In genomic region chr2:100052645-100053044, GRCh38 we compare ENCODE assay signal across 26 cellular contexts.
A peak's percentile ranks its signal among the peaks of the same experiment; 100 is the strongest.
DNase-seq lines count a peak whose midpoint lies in the region; ATAC-seq, FAIRE-seq and TF ChIP-seq lines count a peak whose summit lies in the region.
"Had no signal": no experiment of that assay in that cellular context is flagged by ENCODE, and none has a peak within 500 bp of the region (broad histone marks: within the 10 kb centered on the region; RNA-seq: fewer than 3 reads in every experiment).

No MANE protein-coding gene starts in this region.

- H3K4me1 Mint-ChIP-seq in stimulated activated naive B cell treated with anti-CD40 and anti-IgM and Interleukin-4, amounts not matched to agents 10 μg/mL and 1 μg/mL and 100 μg/mL, for 72 hours = peaks cover 45 to 57% of the 10 kb centered on the region in 2 donors
- H3K4me1 Mint-ChIP-seq: T-cell had no signal

- FAIRE-seq in HTR-8/SVneo (lab: Jason Lieb, UNC) = no peak

- no peaks in the 10 kb centered on the region for H3K27me3 Mint-ChIP-seq in stimulated activated naive B cell treated with anti-CD40 and anti-IgM and Interleukin-4, amounts not matched to agents 10 μg/mL and 1 μg/mL and 100 μg/mL, for 72 hours
- H3K27me3 Mint-ChIP-seq: IgD-negative memory B cell, T-cell had no signal

- no peaks in the 10 kb centered on the region for H3K27me3 ChIP-seq in lower lobe of right lung (ENCODE audit: low read depth)
- H3K27me3 ChIP-seq: MG63 had no signal

- no peaks in the 10 kb centered on the region for H3K4me1 ChIP-seq in lower lobe of right lung

- H3K27ac ChIP-seq in C4-2B (peak overlapping the region; percentile 25), lower lobe of right lung (no peak overlapping the region)

- H3K4me3 Mint-ChIP-seq in stimulated activated naive B cell treated with anti-CD40 and anti-IgM and Interleukin-4, amounts not matched to agents 10 μg/mL and 1 μg/mL and 100 μg/mL, for 72 hours = no peak overlapping the region
- H3K4me3 Mint-ChIP-seq: CD4-positive, CD25-positive, alpha-beta regulatory T cell; HFFc6; IgD-negative memory B cell; T-cell had no signal

- ATAC-seq in lower lobe of right lung (peak; percentile 85 to 91), HG03095 (IDR thresholded peaks at IDR 0.05; ENCODE audit: unreplicated experiment) (no peak)
- peak in 1 of 2 donors; percentile 28 for ATAC-seq in stimulated activated naive B cell treated with anti-CD40 and anti-IgM and Interleukin-4, amounts not matched to agents 10 μg/mL and 1 μg/mL and 100 μg/mL, for 72 hours (replicated peaks)
- ATAC-seq: SK-N-SH treated with all-trans-retinoic acid at 6 μM for 48 hours, T-cell had no signal

- peaks cover 0 to 3% of the 10 kb centered on the region in 2 donors for H3K9me3 Mint-ChIP-seq in stimulated activated naive B cell treated with anti-CD40 and anti-IgM and Interleukin-4, amounts not matched to agents 10 μg/mL and 1 μg/mL and 100 μg/mL, for 72 hours
- H3K9me3 Mint-ChIP-seq: IgD-negative memory B cell, T-cell had no signal

- H3K4me3 ChIP-seq in lower lobe of right lung = no peak overlapping the region
- H3K4me3 ChIP-seq: MG63 had no signal

- DNase-seq in DMS53 (lab: John Stamatoyannopoulos, UW) (peak; percentile 32), DMS53 treated with DMSO at 0.1 percent for 48 hours (lab: John Stamatoyannopoulos, UW; ENCODE audit: unreplicated experiment) (no peak), lower lobe of right lung (peak; percentile 77), nucleus accumbens (lab: John Stamatoyannopoulos, UW) (no peak), HTR-8/SVneo (ENCODE audit: insufficient read length, low spot score) (no peak)
- no peak for DNase-seq in stimulated activated naive B cell treated with anti-CD40 and anti-IgM and Interleukin-4, amounts not matched to agents 10 μg/mL and 1 μg/mL and 100 μg/mL, for 72 hours
- DNase-seq: 8988T; CD4-positive, CD25-positive, alpha-beta regulatory T cell; COR-L47; DMS 273 treated with DMSO at 0.1 percent for 48 hours; GDM1; H7; HFFc6; Kasumi-1; MG63; NCI-H1048; NCI-H187; NCI-H2227 treated with DMSO at 0.1 percent for 48 hours; NCI-H526; OCI-M1; SHP77; T-cell had no signal

- no peaks in the 10 kb centered on the region for H3K9me3 ChIP-seq in lower lobe of right lung

- intact Hi-C loops in lower lobe of right lung (cut with DNase I) = no loop called here

- peak overlapping the region; percentile 53 for H3K27ac Mint-ChIP-seq in stimulated activated naive B cell treated with anti-CD40 and anti-IgM and Interleukin-4, amounts not matched to agents 10 μg/mL and 1 μg/mL and 100 μg/mL, for 72 hours
- H3K27ac Mint-ChIP-seq: CD4-positive, CD25-positive, alpha-beta regulatory T cell; HFFc6; T-cell had no signal

- peaks cover 45 to 68% of the 10 kb centered on the region in 2 donors for H3K36me3 Mint-ChIP-seq in stimulated activated naive B cell treated with anti-CD40 and anti-IgM and Interleukin-4, amounts not matched to agents 10 μg/mL and 1 μg/mL and 100 μg/mL, for 72 hours

- H3K36me3 ChIP-seq in lower lobe of right lung = no peaks in the 10 kb centered on the region
- H3K36me3 ChIP-seq: MG63 had no signal

- TF ChIP-seq CTCF in C4-2B (conservative IDR thresholded peaks at IDR 0.05) = no peak
- no peak for TF ChIP-seq CTCF in lower lobe of right lung (IDR thresholded peaks at IDR 0.05)

Comparison
In these comparisons a context has a peak if more than half of its experiments do, and no peak if none do; other contexts are left out.
1. DNase-seq: peak in DMS53 (single experiment) and lower lobe of right lung (single experiment); none in DMS53 treated with DMSO at 0.1 percent for 48 hours (single experiment), stimulated activated naive B cell treated with anti-CD40 and anti-IgM and Interleukin-4, amounts not matched to agents 10 μg/mL and 1 μg/mL and 100 μg/mL, for 72 hours (single experiment), nucleus accumbens (0 of 56) and HTR-8/SVneo (single experiment).